Comparison of ENCODE assay signal across 8 cellular contexts in the genomic region with DNA sequence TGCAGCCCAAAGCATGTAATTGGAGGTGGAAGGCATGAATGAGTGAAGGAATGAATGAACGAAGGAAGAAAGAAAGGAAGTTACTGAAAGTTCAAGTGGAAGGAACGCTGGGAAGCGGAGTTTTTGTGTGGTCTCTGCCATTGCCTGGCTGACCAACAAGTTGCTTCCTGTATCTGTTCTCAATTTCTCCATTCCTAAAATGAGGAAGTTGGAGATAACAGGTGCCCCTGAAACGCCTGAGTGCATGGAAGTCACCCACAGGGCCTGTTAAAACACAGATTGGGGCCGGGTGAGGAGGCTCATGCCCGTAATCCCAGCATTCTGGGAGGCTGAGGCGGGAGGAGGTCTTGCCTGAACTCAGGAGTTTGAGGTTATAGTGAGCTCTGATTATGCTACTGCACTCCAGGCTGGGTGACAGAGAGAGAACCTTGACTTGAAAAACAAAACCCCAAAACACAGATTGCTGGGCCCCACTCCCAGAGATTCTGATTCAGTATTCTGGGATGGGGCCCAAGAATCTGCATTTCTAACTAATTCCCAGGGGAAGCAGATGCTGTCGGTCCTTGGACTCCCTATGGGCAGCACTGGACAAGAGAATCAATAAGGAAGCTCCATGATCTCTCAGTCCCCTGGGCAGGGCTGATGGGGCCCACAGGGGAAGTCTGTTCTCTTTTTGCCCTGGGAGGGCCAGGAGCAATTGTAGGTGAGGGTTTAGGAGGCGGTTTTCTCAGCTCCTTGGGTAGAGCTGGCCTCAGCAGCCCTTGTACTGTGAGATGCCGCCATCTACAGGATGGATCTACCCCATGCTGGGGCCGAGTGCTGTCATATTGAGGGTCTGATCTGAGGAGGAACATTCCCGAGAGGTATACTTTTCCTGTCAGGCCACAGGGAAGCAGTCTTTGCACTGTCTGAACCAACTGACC. TPM values are rescaled to one million over a fixed set of nuclear protein-coding genes. Genes with fewer than 3 reads are reported as not detected.
DNase-seq lines count a peak whose midpoint lies in the region; ATAC-seq lines count a peak whose summit lies in the region.

No MANE protein-coding gene starts in this region.

- H2BK5ac ChIP-seq in mesendoderm (ENCODE audit: low read length) = no peak overlapping the region

- no peak overlapping the region for H3K27ac ChIP-seq in mesendoderm (ENCODE audit: low read depth, low read length)

- H3K56ac ChIP-seq in mesendoderm (ENCODE audit: low read length) = no peak overlapping the region

- H2AK5ac ChIP-seq in mesendoderm (ENCODE audit: low read length) = no peak overlapping the region

- H3K4ac ChIP-seq in mesendoderm (ENCODE audit: low read depth, low read length) = no peak overlapping the region

- H3K27ac Mint-ChIP-seq in stimulated activated memory B cell treated with anti-CD40 and anti-IgM and Interleukin-4, amounts not matched to agents 10 μg/mL and 1 μg/mL and 100 μg/mL, for 72 hours = peak overlapping the region; percentile 91

- no peaks in the 10 kb centered on the region for H3K4me1 ChIP-seq in mesendoderm (ENCODE audit: control insufficient read depth, low read depth, low read length)

- no peak overlapping the region for H3K9ac ChIP-seq in mesendoderm (ENCODE audit: low read length)

- H3K23ac ChIP-seq in mesendoderm (ENCODE audit: low read length) = no peak overlapping the region

- ATAC-seq in HG02642 (IDR thresholded peaks at IDR 0.05; ENCODE audit: poor library complexity, unreplicated experiment) (peak; percentile 67), GM21576 (IDR thresholded peaks at IDR 0.05; ENCODE audit: unreplicated experiment) (no peak)
- peak; percentile 75 to 80 for ATAC-seq in activated CD4-positive, CD25-positive, alpha-beta regulatory T cell treated with anti-CD3 and anti-CD28 coated beads, Interleukin-2, amount 50 U/mL, for 24 hours
- ATAC-seq in stimulated activated memory B cell treated with anti-CD40 and anti-IgM and Interleukin-4, amounts not matched to agents 10 μg/mL and 1 μg/mL and 100 μg/mL, for 72 hours = peak; percentile 84

- H3K18ac ChIP-seq in mesendoderm (ENCODE audit: low read length) = no peak overlapping the region

- H3K79me2 ChIP-seq in mesendoderm (ENCODE audit: control insufficient read depth, insufficient read depth, low read length) = no peaks in the 10 kb centered on the region

- H3K4me3 ChIP-seq in mesendoderm (ENCODE audit: low read length) = no peak overlapping the region

- H3K27me3 ChIP-seq in mesendoderm (ENCODE audit: insufficient read depth, low read length, poor library complexity) = no peaks in the 10 kb centered on the region

- no peaks in the 10 kb centered on the region for H3K27me3 Mint-ChIP-seq in stimulated activated memory B cell treated with anti-CD40 and anti-IgM and Interleukin-4, amounts not matched to agents 10 μg/mL and 1 μg/mL and 100 μg/mL, for 72 hours

- H3K36me3 Mint-ChIP-seq in stimulated activated memory B cell treated with anti-CD40 and anti-IgM and Interleukin-4, amounts not matched to agents 10 μg/mL and 1 μg/mL and 100 μg/mL, for 72 hours = peaks cover 10% of the 10 kb centered on the region

- H2BK120ac ChIP-seq in mesendoderm (ENCODE audit: low read depth, low read length) = no peak overlapping the region

- no peaks in the 10 kb centered on the region for H3K9me3 Mint-ChIP-seq in stimulated activated memory B cell treated with anti-CD40 and anti-IgM and Interleukin-4, amounts not matched to agents 10 μg/mL and 1 μg/mL and 100 μg/mL, for 72 hours

- DNase-seq in GDM1 (lab: John Stamatoyannopoulos, UW) = peak; percentile 79
- DNase-seq in NCI-H2107 (lab: John Stamatoyannopoulos, UW) = peak; percentile 25
- DNase-seq in ecto neural progenitor cell (ENCODE audit: low spot score) = peak; percentile 78
- peak; percentile 93 for DNase-seq in mesendoderm

- no CpG with 5 or more reads among the region's 12 CpGs for WGBS in mesendoderm (ENCODE audit: extremely low coverage, insufficient coverage, low lambda C conversion rate)

- peaks cover 54% of the 10 kb centered on the region for H3K4me1 Mint-ChIP-seq in stimulated activated memory B cell treated with anti-CD40 and anti-IgM and Interleukin-4, amounts not matched to agents 10 μg/mL and 1 μg/mL and 100 μg/mL, for 72 hours

- H3K4me3 Mint-ChIP-seq in stimulated activated memory B cell treated with anti-CD40 and anti-IgM and Interleukin-4, amounts not matched to agents 10 μg/mL and 1 μg/mL and 100 μg/mL, for 72 hours = no peak overlapping the region

- no peaks in the 10 kb centered on the region for H3K79me1 ChIP-seq in mesendoderm (ENCODE audit: low read length)

- no peak overlapping the region for H2BK15ac ChIP-seq in mesendoderm (replicated peaks; ENCODE audit: low read depth)

- peak overlapping the region; percentile 56 for H4K5ac ChIP-seq in mesendoderm (ENCODE audit: low read length)

- no peak overlapping the region for H3K4me2 ChIP-seq in mesendoderm (ENCODE audit: low read length)

- H3K36me3 ChIP-seq in mesendoderm (ENCODE audit: control insufficient read depth, insufficient read depth, low read length) = no peaks in the 10 kb centered on the region

- no peak overlapping the region for H4K8ac ChIP-seq in mesendoderm (ENCODE audit: low read depth, low read length)

RNA-seq across cellular contexts. Expression of a gene that starts 3.3 kb away (rescaled TPM):
- not detected for polyA plus RNA-seq in mesendoderm (2013, experiment 1 of 2)
- not detected for polyA plus RNA-seq in mesendoderm (2013, experiment 2 of 2)

RNA-seq across cellular contexts. Expression of a gene that starts 43.2 kb away (rescaled TPM):
- polyA plus RNA-seq in mesendoderm (2013, experiment 1 of 2) = 146 TPM
- polyA plus RNA-seq in mesendoderm (2013, experiment 2 of 2) = 145 TPM

RNA-seq across cellular contexts. Expression of a gene that starts 48.4 kb away (rescaled TPM):
- polyA plus RNA-seq in mesendoderm (2013, experiment 1 of 2) = 2.4 TPM
- polyA plus RNA-seq in mesendoderm (2013, experiment 2 of 2) = 2.3 TPM

Comparison
In these comparisons a context has a peak if more than half of its experiments do, and no peak if none do; other contexts are left out.
1. DNase-seq: peak in every context shown above with its lines; median percentile 93 in mesendoderm; 79 in GDM1; 78 in ecto neural progenitor cell; 25 in NCI-H2107.